21 cellular contexts compared by ENCODE assay signal in the genomic region with DNA sequence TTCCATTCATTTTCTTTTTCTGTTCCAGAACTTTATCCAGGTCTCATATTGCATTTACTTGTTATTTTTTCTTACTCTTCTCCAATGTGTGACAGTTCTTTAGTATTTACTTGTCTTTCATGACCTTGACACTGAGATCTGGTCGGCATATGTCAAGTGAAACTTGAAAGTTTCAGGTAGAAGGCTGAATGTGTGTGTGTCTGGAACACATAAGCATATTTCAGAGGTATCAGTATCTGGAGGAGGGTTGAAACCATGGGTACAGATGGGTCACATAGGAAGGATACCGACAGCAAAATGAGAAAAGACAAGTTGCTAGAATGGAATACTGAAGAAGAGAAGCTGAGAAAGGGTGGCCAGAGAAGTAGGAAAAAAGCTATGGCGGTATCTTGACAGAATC.
DNase-seq lines count a peak whose midpoint lies in the region; ATAC-seq and TF ChIP-seq lines count a peak whose summit lies in the region.
"Had no signal": no experiment of that assay in that cellular context is flagged by ENCODE, and none has a peak within 500 bp of the region (broad histone marks: within the 10 kb centered on the region; RNA-seq: fewer than 3 reads in every experiment).

No MANE protein-coding gene starts in this region.

- H3K27me3 ChIP-seq in OCI-LY3 (ENCODE audit: low read depth, low read length) = no peaks in the 10 kb centered on the region
- H3K27me3 ChIP-seq: gastroesophageal sphincter had no signal

- no peak for DNase-seq in GM03348 (ENCODE audit: low spot score)
- no peak for DNase-seq in stimulated activated naive CD8-positive, alpha-beta T cell treated with anti-CD3 and anti-CD28 coated beads, Interleukin-15, amount 100 ng/mL, for 72 hours
- DNase-seq: activated CD4-positive, alpha-beta T cell treated with anti-CD3 and anti-CD28 coated beads for 1 hour; activated CD8-positive, alpha-beta memory T cell treated with anti-CD3 and anti-CD28 coated beads, Interleukin-2, amount 50 U/mL, for 48 hours; activated naive CD4-positive, alpha-beta T cell treated with anti-CD3 and anti-CD28 coated beads for 36 hours; cortex of kidney; KG1; naive B cell; NCI-H1105 treated with DMSO at 0.1 percent for 48 hours; NCI-H2171; small intestine had no signal

- H3K4me2 ChIP-seq in OCI-LY3 (ENCODE audit: low read length) = peak overlapping the region; percentile 90

- H3K36me3 ChIP-seq in OCI-LY3 (replicated peaks; ENCODE audit: low read depth, low read length) = peaks cover 18% of the 10 kb centered on the region
- H3K36me3 ChIP-seq: gastroesophageal sphincter had no signal

- H3K9ac ChIP-seq in OCI-LY3 (ENCODE audit: low read length) = peak overlapping the region; percentile 82

- peaks cover 9% of the 10 kb centered on the region; the same call in 1 of the 2 replicates for H3K9me3 ChIP-seq in OCI-LY3 (ENCODE audit: insufficient read depth, low read length)
- H3K9me3 ChIP-seq: gastroesophageal sphincter had no signal

- peaks cover 85% of the 10 kb centered on the region for H3K4me1 ChIP-seq in OCI-LY3 (ENCODE audit: low read length)
- H3K4me1 ChIP-seq: gastroesophageal sphincter had no signal

- no peak overlapping the region for H3K4me3 Mint-ChIP-seq in stimulated activated naive CD8-positive, alpha-beta T cell treated with anti-CD3 and anti-CD28 coated beads, Interleukin-15, amount 100 ng/mL, for 72 hours
- H3K4me3 Mint-ChIP-seq: activated naive CD4-positive, alpha-beta T cell treated with anti-CD3 and anti-CD28 coated beads for 36 hours had no signal

- H3K9me3 Mint-ChIP-seq in stimulated activated naive CD8-positive, alpha-beta T cell treated with anti-CD3 and anti-CD28 coated beads, Interleukin-15, amount 100 ng/mL, for 72 hours = peaks cover 7 to 12% of the 10 kb centered on the region in 2 donors
- H3K9me3 Mint-ChIP-seq: activated naive CD4-positive, alpha-beta T cell treated with anti-CD3 and anti-CD28 coated beads for 36 hours had no signal

- no peak overlapping the region for H3K27ac Mint-ChIP-seq in stimulated activated naive CD8-positive, alpha-beta T cell treated with anti-CD3 and anti-CD28 coated beads, Interleukin-15, amount 100 ng/mL, for 72 hours
- H3K27ac Mint-ChIP-seq: activated naive CD4-positive, alpha-beta T cell treated with anti-CD3 and anti-CD28 coated beads for 36 hours had no signal

- TF ChIP-seq CTCF in OCI-LY3 (IDR thresholded peaks at IDR 0.05; ENCODE audit: low read depth, low read length) = no peak

- peak overlapping the region; percentile 61 for H3K4me3 ChIP-seq in OCI-LY3 (ENCODE audit: low read length)
- H3K4me3 ChIP-seq: gastroesophageal sphincter, lung had no signal

- peaks cover 28% of the 10 kb centered on the region for H3K4me1 Mint-ChIP-seq in stimulated activated naive CD8-positive, alpha-beta T cell treated with anti-CD3 and anti-CD28 coated beads, Interleukin-15, amount 100 ng/mL, for 72 hours

- H3K27me3 Mint-ChIP-seq in stimulated activated naive CD8-positive, alpha-beta T cell treated with anti-CD3 and anti-CD28 coated beads, Interleukin-15, amount 100 ng/mL, for 72 hours = no peaks in the 10 kb centered on the region

- no peak overlapping the region for H2AFZ ChIP-seq in OCI-LY3 (ENCODE audit: low read depth, low read length)

- peak overlapping the region; percentile 99 for H3K27ac ChIP-seq in OCI-LY3 (ENCODE audit: low read length)
- H3K27ac ChIP-seq: epithelial cell of prostate, gastroesophageal sphincter had no signal

- ATAC-seq in GM18858 (IDR thresholded peaks at IDR 0.05; ENCODE audit: unreplicated experiment) (peak; percentile 54), GM21360 (IDR thresholded peaks at IDR 0.05; ENCODE audit: unreplicated experiment) (peak; percentile 45), HG02870 (IDR thresholded peaks at IDR 0.05; ENCODE audit: unreplicated experiment) (peak; percentile 62), SK-N-SH treated with all-trans-retinoic acid at 6 μM for 48 hours (no peak), GM18519 (IDR thresholded peaks at IDR 0.05; ENCODE audit: low FRiP score, unreplicated experiment) (no peak)
- ATAC-seq in stimulated activated naive CD8-positive, alpha-beta T cell treated with anti-CD3 and anti-CD28 coated beads, Interleukin-15, amount 100 ng/mL, for 72 hours = no peak
- ATAC-seq: gastroesophageal sphincter, Right ventricle myocardium inferior had no signal

- H4K20me1 ChIP-seq in OCI-LY3 (ENCODE audit: insufficient read depth, low read length) = no peaks in the 10 kb centered on the region

- no peaks in the 10 kb centered on the region for H3K79me2 ChIP-seq in OCI-LY3 (ENCODE audit: low read length)

TF ChIP-seq in SK-N-SH treated with all-trans-retinoic acid at 6 μM for 48 hours, 23 proteins besides CTCF, POLR2A, EP300 and RAD21:
- TF ChIP-seq SNAI2 (CRISPR knock-in tag; IDR thresholded peaks at IDR 0.05) (no peak), GLIS3 (CRISPR knock-in tag; IDR thresholded peaks at IDR 0.05) (no peak), ZFP30 (CRISPR knock-in tag; IDR thresholded peaks at IDR 0.05) (no peak), TCF4 (CRISPR knock-in tag; IDR thresholded peaks at IDR 0.05; ENCODE audit: borderline replicate concordance) (no peak), ZNF565 (CRISPR knock-in tag; conservative IDR thresholded peaks at IDR 0.05; ENCODE audit: low read depth) (no peak)

Comparison
In these comparisons a context has a peak if more than half of its experiments do, and no peak if none do; other contexts are left out.
1. ATAC-seq: peak in GM18858 (single experiment), GM21360 (single experiment) and HG02870 (single experiment); none in SK-N-SH treated with all-trans-retinoic acid at 6 μM for 48 hours (single experiment), GM18519 (single experiment) and stimulated activated naive CD8-positive, alpha-beta T cell treated with anti-CD3 and anti-CD28 coated beads, Interleukin-15, amount 100 ng/mL, for 72 hours (single experiment).